ENCODE assay signal across 15 cellular contexts in genomic region chr11:125435461-125436238, GRCh38.
DNase-seq lines count a peak whose midpoint lies in the region; ATAC-seq, FAIRE-seq and TF ChIP-seq lines count a peak whose summit lies in the region.
"Had no signal": no experiment of that assay in that cellular context is flagged by ENCODE, and none has a peak within 500 bp of the region (broad histone marks: within the 10 kb centered on the region; RNA-seq: fewer than 3 reads in every experiment).

No MANE protein-coding gene starts in this region.

- H3K23ac ChIP-seq in H9 (ENCODE audit: insufficient read length, low read depth, low read length) = no peak overlapping the region

- no peak overlapping the region for H3K4ac ChIP-seq in H9 (ENCODE audit: low read depth, low read length)

- peaks cover 5% of the 10 kb centered on the region; the same call in 1 of the 2 replicates for H3K4me1 ChIP-seq in H9 (ENCODE audit: insufficient read depth, low read length)
- no peaks in the 10 kb centered on the region for H3K4me1 ChIP-seq in GM12878 (ENCODE audit: control insufficient read depth, insufficient read depth, low read length)

- CTCF ChIA-PET in GM12878 (lab: Yijun Ruan, JAX) = interaction anchor here (0.6 to 1.6 kb wide), 11 partner anchors 8 to 294 kb away, joined by 3 to 11 read pairs (median 3); no protein-coding TSS in a partner anchor

- DNase-seq in ELR (ENCODE audit: low read depth) (peak; percentile 22), H9 (no peak), GM12878 (ENCODE audit: low read depth, low spot score) (no peak), iPS-NIHi7 (ENCODE audit: extremely low spot score) (peak; percentile 48), type B pancreatic cell (ENCODE audit: extremely low spot score, unreplicated experiment) (no peak)
- DNase-seq: Caco-2, HFFc6, Karpas-422, MM.1S, NCI-H1417 treated with DMSO at 0.1 percent for 48 hours, NCI-H2029 treated with DMSO at 0.1 percent for 48 hours, NCI-H510A, RPMI8226 had no signal

- H3K27me3 ChIP-seq in H9 (ENCODE audit: insufficient read depth, low read length) (no peaks in the 10 kb centered on the region), GM12878 (replicated peaks in 1 of 2; ENCODE audit: control insufficient read depth in 2 of 2, insufficient read depth in 2 of 2, low read length in 1 of 2) (no peaks in the 10 kb centered on the region)

- no peak for TF ChIP-seq RAD21 in GM12878 (IDR thresholded peaks at IDR 0.05; ENCODE audit: insufficient read depth, low read depth, low read length)

- peak; percentile 54 for ATAC-seq in GM12878
- ATAC-seq in HG02798 (IDR thresholded peaks at IDR 0.05; ENCODE audit: poor library complexity, unreplicated experiment) = no peak
- ATAC-seq in GM21717 (IDR thresholded peaks at IDR 0.05; ENCODE audit: unreplicated experiment) = no peak

- no peak overlapping the region for H2BK5ac ChIP-seq in H9 (ENCODE audit: insufficient read length, low read length)

- WGBS in H9 (ENCODE audit: extremely low coverage, insufficient read length, low lambda C conversion rate) = no CpG with 5 or more reads among the region's 9 CpGs
- WGBS in GM12878 (ENCODE audit: insufficient coverage, insufficient replicate concordance, low lambda C conversion rate, missing lambda C conversion rate) = 14% methylated on average over 9 of the region's 9 CpGs

- RAD21 ChIA-PET in GM12878 (lab: Charles Lee; ENCODE audit: unreplicated experiment) = no interaction called here

- H3K36me3 ChIP-seq in GM12878 (ENCODE audit: control insufficient read depth in 2 of 2, insufficient read depth in 2 of 2, low read length in 1 of 2) = no peaks in the 10 kb centered on the region

- no peaks in the 10 kb centered on the region for H3K79me1 ChIP-seq in H9 (ENCODE audit: insufficient read depth, low read depth, low read length, poor library complexity, severe bottlenecking)

- no peak overlapping the region for H3K9ac ChIP-seq in H9 (ENCODE audit: extremely low read depth, insufficient read length, low read length)
- no peak overlapping the region for H3K9ac ChIP-seq in GM12878 (ENCODE audit: control insufficient read depth, insufficient read depth, low read length)

- H2BK12ac ChIP-seq in H9 (ENCODE audit: insufficient read length, low read depth, low read length) = no peak overlapping the region

- H2BK120ac ChIP-seq in H9 (ENCODE audit: low read depth, low read length, poor library complexity, severe bottlenecking) = no peak overlapping the region

- no peaks in the 10 kb centered on the region for H4K20me1 ChIP-seq in H9 (ENCODE audit: control insufficient read depth, insufficient read depth, insufficient read length)
- H4K20me1 ChIP-seq in GM12878 (ENCODE audit: control insufficient read depth, insufficient read depth) = no peaks in the 10 kb centered on the region

- FAIRE-seq in GM12878 (lab: Jason Lieb, UNC) = no peak

- no peak overlapping the region for H4K91ac ChIP-seq in H9 (ENCODE audit: insufficient read length, low read depth, low read length)

- SMC1A ChIA-PET in GM12878 (lab: Charles Lee; ENCODE audit: uncharacterized antibody, unreplicated experiment) = interaction anchor here (1.8 kb wide), 1 partner anchor 15 kb away, joined by 4 read pairs; no protein-coding TSS in a partner anchor

- 0 out of 2 replicates have a peak overlapping the region, but pooled peaks have one; percentile 12 for H3K14ac ChIP-seq in H9 (ENCODE audit: insufficient read depth, low read length)

- H2BK15ac ChIP-seq in H9 (ENCODE audit: low read depth, low read length) = no peak overlapping the region

- intact Hi-C loops in GM12878 (cut with micrococcal nuclease; ENCODE audit: unreplicated experiment) = no loop called here

- H3K9me3 Mint-ChIP-seq in H9 (no peaks in the 10 kb centered on the region), type B pancreatic cell (no peaks in the 10 kb centered on the region)
- H3K9me3 Mint-ChIP-seq: HFFc6 had no signal

- TF ChIP-seq CTCF in H9 (conservative IDR thresholded peaks at IDR 0.05) (no peak), GM12878 (IDR thresholded peaks at IDR 0.05 in 2 of 3, conservative IDR thresholded peaks at IDR 0.05 in 1 of 3; ENCODE audit: control insufficient read depth in 2 of 3, extremely low read depth in 1 of 3, insufficient read depth in 1 of 3, low read depth in 3 of 3, low read length in 3 of 3) (no peak), type B pancreatic cell (conservative IDR thresholded peaks at IDR 0.05) (no peak)

- H3K4me1 Mint-ChIP-seq in H9 (peaks cover 32 to 35% of the 10 kb centered on the region in 2 experiments), type B pancreatic cell (ENCODE audit: unreplicated experiment) (peaks cover 12% of the 10 kb centered on the region)

- no peaks in the 10 kb centered on the region for H3K9me3 ChIP-seq in H9 (ENCODE audit: control insufficient read depth, low read depth, low read length)
- no peaks in the 10 kb centered on the region for H3K9me3 ChIP-seq in GM12878 (replicated peaks; ENCODE audit: control insufficient read depth, insufficient read depth, low read length)
- H3K9me3 ChIP-seq: Caco-2 had no signal

- no peaks in the 10 kb centered on the region for H3K23me2 ChIP-seq in H9 (ENCODE audit: insufficient read length, low read depth, low read length, poor library complexity, severe bottlenecking)

- H4K5ac ChIP-seq in H9 (ENCODE audit: insufficient read length, low read depth, low read length) = no peak overlapping the region

- H3K4me2 ChIP-seq in H9 (ENCODE audit: insufficient read depth, insufficient read length, low read length) (no peak overlapping the region), GM12878 (ENCODE audit: control insufficient read depth, insufficient read depth) (no peak overlapping the region)

- no peaks in the 10 kb centered on the region for H3K79me2 ChIP-seq in H9 (ENCODE audit: insufficient read depth, low read length)
- no peaks in the 10 kb centered on the region for H3K79me2 ChIP-seq in GM12878 (ENCODE audit: control insufficient read depth, insufficient read depth, low read length)

- H3K4me3 ChIP-seq in GM12878 = no peak overlapping the region

- no peak overlapping the region for H3T11ph ChIP-seq in H9 (ENCODE audit: low read length)

- no peak for TF ChIP-seq EP300 in GM12878 (IDR thresholded peaks at IDR 0.05; ENCODE audit: borderline replicate concordance in 1 of 2, control insufficient read depth in 1 of 2, low read depth in 2 of 2, low read length in 2 of 2)

- H2AFZ ChIP-seq in H9 (ENCODE audit: low read length) (no peak overlapping the region), GM12878 (ENCODE audit: control insufficient read depth, low read depth, low read length) (no peak overlapping the region)

- H2AK5ac ChIP-seq in H9 (ENCODE audit: insufficient read length, low read length) = no peak overlapping the region

- POLR2A ChIA-PET in GM12878 (lab: Charles Lee) = interaction anchor here (0.6 kb wide), 1 partner anchor 63 kb away, joined by 3 read pairs; no protein-coding TSS in a partner anchor

- in situ Hi-C loops in GM12878 (cut with MboI) = no loop called here

- no peaks in the 10 kb centered on the region; the same call in 1 of the 2 replicates for H3K27me3 Mint-ChIP-seq in H9 (ENCODE audit: low read depth)
- peaks cover 25% of the 10 kb centered on the region for H3K27me3 Mint-ChIP-seq in type B pancreatic cell

- no peak overlapping the region for H3K56ac ChIP-seq in H9 (ENCODE audit: insufficient read length, low read depth, low read length)

- no peak for TF ChIP-seq POLR2A in GM12878 (IDR thresholded peaks at IDR 0.05; ENCODE audit: low read depth, low read length)

- H3K27ac Mint-ChIP-seq in H9 = peak overlapping the region in 2 of 3 experiments; percentile 52 to 79; a peak in 3 of 7 replicates
- no peak overlapping the region for H3K27ac Mint-ChIP-seq in type B pancreatic cell
- H3K27ac Mint-ChIP-seq: HFFc6 had no signal

- no peaks in the 10 kb centered on the region for H3K36me3 Mint-ChIP-seq in H9 (ENCODE audit: insufficient read depth in 1 of 3, low read depth in 3 of 3)
- no peaks in the 10 kb centered on the region for H3K36me3 Mint-ChIP-seq in type B pancreatic cell

- no peak overlapping the region for H4K8ac ChIP-seq in H9 (replicated peaks; ENCODE audit: insufficient read length, low read depth, low read length)

- no peak overlapping the region for H3K18ac ChIP-seq in H9 (ENCODE audit: insufficient read length, low read depth, low read length)

- BruUV-seq in GM12878 (replicated peaks; lab: Mats Ljungman, UMichigan) = no TSS peak

- no peak overlapping the region for H3K27ac ChIP-seq in H9 (ENCODE audit: insufficient read length, low read depth, low read length)
- no peak overlapping the region for H3K27ac ChIP-seq in GM12878 (ENCODE audit: control insufficient read depth, insufficient read depth)

- H3K4me3 Mint-ChIP-seq in H9 = no peak overlapping the region
- H3K4me3 Mint-ChIP-seq in type B pancreatic cell = no peak overlapping the region
- H3K4me3 Mint-ChIP-seq: HFFc6 had no signal

- no peak overlapping the region for H2BK20ac ChIP-seq in H9 (ENCODE audit: low read depth, low read length, poor library complexity, severe bottlenecking)

TF ChIP-seq in GM12878, 131 proteins besides CTCF, POLR2A, EP300 and RAD21 (continues in another document):
- TF ChIP-seq FOXM1 (IDR thresholded peaks at IDR 0.05; ENCODE audit: low read depth, low read length) = no peak
- no peak for TF ChIP-seq SP1 (IDR thresholded peaks at IDR 0.05; ENCODE audit: low read depth, low read length)
- no peak for TF ChIP-seq SMAD5 (IDR thresholded peaks at IDR 0.05; ENCODE audit: low read depth)
- TF ChIP-seq RB1 (IDR thresholded peaks at IDR 0.05; ENCODE audit: borderline replicate concordance) = no peak
- TF ChIP-seq MYB (IDR thresholded peaks at IDR 0.05; ENCODE audit: borderline replicate concordance, low read depth, low read length) = no peak
- no peak for TF ChIP-seq EGR1 (IDR thresholded peaks at IDR 0.05; ENCODE audit: borderline replicate concordance in 1 of 2, low read depth in 2 of 2, low read length in 2 of 2)
- TF ChIP-seq NR2C2 (IDR thresholded peaks at IDR 0.05; ENCODE audit: borderline replicate concordance, control insufficient read depth, insufficient read length, low read depth) = no peak
- no peak for TF ChIP-seq SPI1 (IDR thresholded peaks at IDR 0.05; ENCODE audit: borderline replicate concordance, insufficient read depth, low read depth, low read length)
- TF ChIP-seq RELB (IDR thresholded peaks at IDR 0.05; ENCODE audit: low read depth) = no peak
- no peak for TF ChIP-seq SRF (IDR thresholded peaks at IDR 0.05; ENCODE audit: low read depth in 2 of 2, low read length in 2 of 2)

Comparison
In these comparisons a context has a peak if more than half of its experiments do, and no peak if none do; other contexts are left out.
1. DNase-seq: peak in ELR (single experiment) and iPS-NIHi7 (single experiment); none in H9 (single experiment), GM12878 (single experiment) and type B pancreatic cell (single experiment).